8 cellular contexts compared by ENCODE assay signal in the genomic region with DNA sequence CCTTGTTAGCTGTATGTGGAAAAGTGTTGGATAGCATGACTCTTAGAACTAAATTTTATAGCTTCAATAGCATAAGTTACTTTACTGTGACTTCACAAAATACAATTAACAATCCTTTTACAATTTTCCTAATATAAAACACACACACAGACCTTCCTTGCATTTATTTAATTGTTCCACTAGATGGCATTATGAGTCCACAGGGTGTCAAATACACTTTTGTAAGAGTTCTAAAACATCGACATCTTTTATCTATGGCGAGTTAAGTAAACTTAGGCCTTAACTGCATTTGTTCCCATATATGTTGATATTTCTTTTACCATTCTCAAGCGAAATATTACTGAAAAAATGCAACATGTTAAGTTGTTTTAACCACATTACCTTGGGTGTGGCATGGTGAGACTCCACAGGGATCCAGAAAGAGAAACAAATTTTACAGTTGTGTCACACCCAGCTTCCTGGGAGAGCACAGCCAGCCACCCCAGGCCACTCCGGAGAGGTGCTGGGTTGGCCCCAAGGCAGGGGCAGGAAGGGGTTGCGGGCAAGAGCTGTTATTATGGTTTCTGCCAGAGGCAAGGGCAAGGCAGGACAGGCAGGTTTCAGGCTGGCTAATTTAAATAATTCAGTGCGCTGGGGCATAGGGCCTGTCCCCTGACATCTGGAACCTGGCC.
DNase-seq lines count a peak whose midpoint lies in the region; ATAC-seq and TF ChIP-seq lines count a peak whose summit lies in the region.

No MANE protein-coding gene starts in this region.

- peak; percentile 69 for ATAC-seq in GM18867 (IDR thresholded peaks at IDR 0.05; ENCODE audit: unreplicated experiment)
- ATAC-seq in mucosa of descending colon, result no peak

- H3K9me3 ChIP-seq in A673 (ENCODE audit: low read depth, low read length, poor library complexity, severe bottlenecking) (no peaks in the 10 kb centered on the region), mucosa of descending colon (no peaks in the 10 kb centered on the region)

- intact Hi-C loops in A673 (cut with micrococcal nuclease; ENCODE audit: unreplicated experiment), result loop anchor here (5.0 kb wide), 1 partner anchor 817 kb away; no protein-coding TSS in a partner anchor
- intact Hi-C loops in dorsolateral prefrontal cortex (cut with DNase I), result loop anchor here in 1 of 2 donors (10.0 kb wide), 2 partner anchors 630 to 820 kb away; no protein-coding TSS in a partner anchor
- intact Hi-C loops in mucosa of descending colon (cut with DNase I, micrococcal nuclease), result no loop called here

- DNase-seq in A673 (ENCODE audit: low spot score) (peak; percentile 40), NCI-H510A (lab: John Stamatoyannopoulos, UW) (peak; percentile 12), dorsolateral prefrontal cortex (no peak), pons (ENCODE audit: low spot score) (peak; percentile 64), mucosa of descending colon (no peak), OCI-M2 (lab: John Stamatoyannopoulos, UW; ENCODE audit: unreplicated experiment) (no peak), NCI-H226 (no peak)

- no peaks in the 10 kb centered on the region for H3K36me3 ChIP-seq in A673 (ENCODE audit: insufficient read depth, low read length, poor library complexity, severe bottlenecking)
- H3K36me3 ChIP-seq in mucosa of descending colon (ENCODE audit: low read depth), result no peaks in the 10 kb centered on the region

- TF ChIP-seq CTCF in A673 (conservative IDR thresholded peaks at IDR 0.05; ENCODE audit: low read depth, low read length) (peak; percentile 69), dorsolateral prefrontal cortex (IDR thresholded peaks at IDR 0.05 in 54 of 56, conservative IDR thresholded peaks at IDR 0.05 in 2 of 56; ENCODE audit: low read depth in 1 of 56, partially characterized antibody in 56 of 56) (peak; percentile 34 to 82 (median 68)), mucosa of descending colon (IDR thresholded peaks at IDR 0.05) (no peak)

- BruUV-seq in A673 (replicated peaks; lab: Mats Ljungman, UMichigan), result no TSS peak

- POLR2A ChIA-PET in A673 (lab: Charles Lee; ENCODE audit: low non-redundant PET), result no interaction called here

- peaks cover 3% of the 10 kb centered on the region for H3K27me3 ChIP-seq in A673 (replicated peaks; ENCODE audit: insufficient read depth, low read depth, low read length, poor library complexity)
- no peaks in the 10 kb centered on the region for H3K27me3 ChIP-seq in dorsolateral prefrontal cortex

- H3K4me1 ChIP-seq in A673 (ENCODE audit: insufficient read depth, low read length, poor library complexity, severe bottlenecking) (no peaks in the 10 kb centered on the region), mucosa of descending colon (ENCODE audit: low read depth) (no peaks in the 10 kb centered on the region)

- CTCF ChIA-PET in A673 (lab: Charles Lee), result interaction anchor here (0.6 kb wide), 1 partner anchor 256 kb away, joined by 4 read pairs; no protein-coding TSS in a partner anchor

- H3K27ac ChIP-seq in A673 (ENCODE audit: low read depth, low read length, poor library complexity, severe bottlenecking) (no peak overlapping the region), dorsolateral prefrontal cortex (no peak overlapping the region)

- H3K4me3 ChIP-seq in A673 (ENCODE audit: low read depth, low read length, poor library complexity, severe bottlenecking) (no peak overlapping the region), dorsolateral prefrontal cortex (peak overlapping the region in 5 of 59 donors; percentile 17 to 31 (median 24)), mucosa of descending colon (no peak overlapping the region)

Comparison
In these comparisons a context has a peak if more than half of its experiments do, and no peak if none do; other contexts are left out.
1. DNase-seq: peak in A673 (single experiment), NCI-H510A (single experiment) and pons (single experiment); none in dorsolateral prefrontal cortex (0 of 10), mucosa of descending colon (0 of 3), OCI-M2 (single experiment) and NCI-H226 (single experiment).